12 cellular contexts compared by ENCODE assay signal in the genomic region with DNA sequence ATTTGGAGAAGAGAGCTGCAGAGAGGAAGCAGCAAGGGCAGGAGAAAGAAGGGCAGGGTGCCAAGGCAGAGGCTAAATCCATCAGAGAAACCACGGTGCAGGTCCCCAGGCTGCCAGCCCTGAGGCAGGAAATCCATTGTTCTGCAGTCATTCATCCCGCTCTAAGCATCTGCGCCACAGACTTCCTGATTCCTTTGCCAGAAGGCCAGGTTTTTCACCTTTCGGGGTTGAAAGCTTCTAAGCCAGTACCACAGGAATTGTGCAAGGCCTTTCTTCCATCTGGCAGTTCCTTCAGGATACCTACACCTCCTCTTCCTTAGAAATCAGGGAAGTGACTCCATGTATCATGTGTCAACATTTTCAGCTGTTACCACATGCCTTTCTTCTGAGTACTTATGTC. TPM values are rescaled to one million over a fixed set of nuclear protein-coding genes. Genes with fewer than 3 reads are reported as not detected.
DNase-seq lines count a peak whose midpoint lies in the region; FAIRE-seq and TF ChIP-seq lines count a peak whose summit lies in the region.
"Had no signal": no experiment of that assay in that cellular context is flagged by ENCODE, and none has a peak within 500 bp of the region (broad histone marks: within the 10 kb centered on the region; RNA-seq: fewer than 3 reads in every experiment).

No MANE protein-coding gene starts in this region.

- TF ChIP-seq CTCF in fibroblast of the aortic adventitia (IDR thresholded peaks at IDR 0.05; ENCODE audit: insufficient read depth, low read length): no peak

- FAIRE-seq in RCC 7860 (lab: Jason Lieb, UNC): no peak
- FAIRE-seq: K562 had no signal

- H3K4me3 ChIP-seq in fibroblast of the aortic adventitia (ENCODE audit: low read depth, low read length): no peak overlapping the region
- no peak overlapping the region for H3K4me3 ChIP-seq in skeletal muscle cell (ENCODE audit: low read depth, low read length)
- H3K4me3 ChIP-seq: K562 had no signal

- DNase-seq in HT1080 (ENCODE audit: low read depth) (peak; percentile 99), RCC 7860 (ENCODE audit: low spot score) (peak; percentile 61), fibroblast of the aortic adventitia (ENCODE audit: low read depth) (peak; percentile 24), skeletal muscle cell (ENCODE audit: low read depth) (peak; percentile 4), NOMO-1 treated with DMSO at 0.1 percent for 48 hours (lab: John Stamatoyannopoulos, UW; ENCODE audit: unreplicated experiment) (no peak), GM19240 (ENCODE audit: insufficient read length, low spot score) (no peak), GM19238 (ENCODE audit: insufficient read length, low spot score) (no peak)
- DNase-seq: activated effector memory CD4-positive, alpha-beta T cell treated with anti-CD3 and anti-CD28 coated beads, Interleukin-2, amount 50 U/mL, for 16 hours; HFFc6; occipital lobe; T-helper 17 cell had no signal

RNA-seq across cellular contexts. Expression of a gene that starts 45.6 kb away (rescaled TPM):
- 2.9 and 6.0 TPM in 2 replicates for total RNA-seq in HT1080 (2014; rRNA removed; shearing (Covaris generic))
- polyA plus RNA-seq in HT1080 (2015; cell fraction: cytosol; rRNA removed): 0.77 and 1.4 TPM in 2 replicates
- 2.1 and 2.5 TPM in 2 replicates for polyA plus RNA-seq in HT1080 (2015; cell fraction: nucleus; rRNA removed)
- under 0.01 and 15.9 TPM in 2 replicates for total RNA-seq in fibroblast of the aortic adventitia (ENCODE audit: low replicate concordance)
- total RNA-seq: T-helper 17 cell had no signal
- polyA plus RNA-seq: K562 had no signal

Comparison
In these comparisons a context has a peak if more than half of its experiments do, and no peak if none do; other contexts are left out.
1. DNase-seq: peak in HT1080 (single experiment), RCC 7860 (single experiment), fibroblast of the aortic adventitia (single experiment) and skeletal muscle cell (single experiment); none in NOMO-1 treated with DMSO at 0.1 percent for 48 hours (single experiment), GM19240 (single experiment) and GM19238 (single experiment).